In genomic region chr9:34628656-34629491, GRCh38 we compare ENCODE assay signal across 8 cellular contexts. TPM values are rescaled to one million over a fixed set of nuclear protein-coding genes. Genes with fewer than 3 reads are reported as not detected.
DNase-seq lines count a peak whose midpoint lies in the region; ATAC-seq and TF ChIP-seq lines count a peak whose summit lies in the region.

Gene ARID3C, minus strand, starts transcription at chr9:34629066. Its CDS starts 1,052 bp downstream, at chr9:34628014.

- H3K4me1 ChIP-seq in effector memory CD4-positive, alpha-beta T cell (ENCODE audit: control insufficient read depth, insufficient read depth, low read length, poor library complexity, severe bottlenecking), result peaks cover 17% of the 10 kb centered on the region
- H3K4me1 ChIP-seq in muscle layer of duodenum (ENCODE audit: control insufficient read depth in 1 of 2, insufficient read depth in 2 of 2, low read length in 2 of 2) (peaks cover 4 to 11% of the 10 kb centered on the region in 2 donors), urinary bladder (ENCODE audit: insufficient read depth) (no peaks in the 10 kb centered on the region)

- H3K27ac ChIP-seq in effector memory CD4-positive, alpha-beta T cell (ENCODE audit: insufficient read depth, low read length, poor library complexity, severe bottlenecking), result no peak within 1 kb of the TSS
- H3K27ac ChIP-seq in muscle layer of duodenum (ENCODE audit: low read length) (no peak within 1 kb of the TSS), urinary bladder (ENCODE audit: low read depth) (no peak within 1 kb of the TSS)

- TF ChIP-seq CTCF in AG10803 (conservative IDR thresholded peaks at IDR 0.05; ENCODE audit: low read length) (no peak), HFFc6 (IDR thresholded peaks at IDR 0.05) (0 out of 2 replicates have a peak, but pooled peaks have one; percentile 10)

- H3K36me3 ChIP-seq in effector memory CD4-positive, alpha-beta T cell (ENCODE audit: control insufficient read depth, insufficient read depth, low read length), result no peaks in the 10 kb centered on the region
- H3K36me3 ChIP-seq in muscle layer of duodenum (ENCODE audit: control insufficient read depth in 1 of 2, insufficient read depth in 2 of 2, low read length in 2 of 2) (no peaks in the 10 kb centered on the region), urinary bladder (ENCODE audit: insufficient read depth) (no peaks in the 10 kb centered on the region)

- peaks cover 50% of the 10 kb centered on the region for H3K27me3 Mint-ChIP-seq in HFFc6 (ENCODE audit: insufficient read depth)

- H3K4me3 Mint-ChIP-seq in HFFc6, result peak within 1 kb of the TSS; percentile 76

- no peaks in the 10 kb centered on the region for H3K9me3 ChIP-seq in effector memory CD4-positive, alpha-beta T cell (ENCODE audit: control insufficient read depth, low read length)
- no peaks in the 10 kb centered on the region for H3K9me3 ChIP-seq in muscle layer of duodenum (ENCODE audit: control insufficient read depth in 1 of 2, low read length in 2 of 2)

- peak; percentile 79 to 85 for ATAC-seq in activated CD4-positive, CD25-positive, alpha-beta regulatory T cell treated with anti-CD3 and anti-CD28 coated beads, Interleukin-2, amount 50 U/mL, for 24 hours

- DNase-seq in AG10803 (ENCODE audit: low read depth) (no peak), HFFc6 (no peak), cortex of kidney (lab: John Stamatoyannopoulos, UW) (no peak), DMS153 (lab: John Stamatoyannopoulos, UW) (no peak)
- DNase-seq in effector memory CD4-positive, alpha-beta T cell, result no peak

- H3K4me3 ChIP-seq in AG10803 (ENCODE audit: low read length), result peak within 1 kb of the TSS; percentile 47
- peak within 1 kb of the TSS; percentile 49 for H3K4me3 ChIP-seq in effector memory CD4-positive, alpha-beta T cell (ENCODE audit: insufficient read depth, low read depth, low read length, poor library complexity, severe bottlenecking)
- peak within 1 kb of the TSS; percentile 33 to 49 for H3K4me3 ChIP-seq in muscle layer of duodenum (ENCODE audit: low read depth in 1 of 2, low read length in 2 of 2)
- H3K4me3 ChIP-seq in urinary bladder (ENCODE audit: low read depth, low read length), result peak within 1 kb of the TSS; percentile 40

- no peak within 1 kb of the TSS for H3K27ac Mint-ChIP-seq in HFFc6

- peaks cover 57% of the 10 kb centered on the region for H3K27me3 ChIP-seq in effector memory CD4-positive, alpha-beta T cell (replicated peaks; ENCODE audit: control insufficient read depth, insufficient read depth, low read length, poor library complexity, severe bottlenecking)
- H3K27me3 ChIP-seq in muscle layer of duodenum (ENCODE audit: low read depth, low read length), result peaks cover 53% of the 10 kb centered on the region

- H3K36me3 Mint-ChIP-seq in HFFc6 (ENCODE audit: low read depth), result no peaks in the 10 kb centered on the region

- WGBS in urinary bladder, result 1% methylated on average over 69 of the region's 69 CpGs

- peaks cover 16% of the 10 kb centered on the region for H3K4me1 Mint-ChIP-seq in HFFc6 (ENCODE audit: low read depth)

- no peaks in the 10 kb centered on the region for H3K9me3 Mint-ChIP-seq in HFFc6

RNA-seq across cellular contexts. Expression of gene ARID3C, which starts in this region (rescaled TPM):
- under 1 TPM in 2 of 6 experiments, not detected in 4; 0.14 to 0.17 TPM for total RNA-seq in HFFc6 (2021; fragmentation: NEBNext Ultra II Directional; extraction: Animal tissue kit (Norgen Biotek cat#: 25700))
- total RNA-seq in urinary bladder, result not detected
- not detected for polyA plus RNA-seq in urinary bladder
